16 cellular contexts compared by ENCODE assay signal in the genomic region with DNA sequence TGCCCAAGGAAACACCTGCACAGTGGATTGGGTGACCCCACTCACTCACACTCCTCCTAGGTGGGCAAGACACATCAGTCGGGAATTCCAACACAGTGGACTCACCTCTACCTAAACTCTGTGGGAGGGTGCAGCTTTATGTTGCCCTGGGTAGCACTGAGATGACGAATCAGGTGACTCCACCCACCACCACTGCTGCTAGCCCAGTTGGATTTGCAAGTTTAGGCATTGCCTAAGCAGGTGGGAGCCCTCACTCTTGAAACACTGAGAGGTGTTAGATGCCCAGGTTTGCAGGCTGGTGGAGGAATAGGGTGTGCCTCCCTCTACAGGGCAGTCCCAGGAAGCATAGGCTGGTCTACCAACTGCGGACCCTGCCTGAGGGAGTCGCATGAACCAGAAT.
"Had no signal": no experiment of that assay in that cellular context is flagged by ENCODE, and none has a peak within 500 bp of the region (broad histone marks: within the 10 kb centered on the region; RNA-seq: fewer than 3 reads in every experiment).

No MANE protein-coding gene starts in this region.

- H3K4me1 ChIP-seq: left lung, parathyroid adenoma, sigmoid colon, spleen, testis, upper lobe of left lung had no signal

- DNase-seq: activated CD4-positive, alpha-beta memory T cell treated with anti-CD3 and anti-CD28 coated beads, Interleukin-2, amount 10 ng/mL, durations not matched to agents 7 days and 5 days; activated CD4-positive, alpha-beta T cell treated with anti-CD3 and anti-CD28 coated beads for 4 hours; activated effector memory CD4-positive, alpha-beta T cell treated with Interleukin-2 at 50 U/mL for 16 hours; activated naive CD4-positive, alpha-beta T cell treated with anti-CD3 and anti-CD28 coated beads, Interleukin-2, amount 50 U/mL, for 16 hours; activated T-cell treated with anti-CD3 and anti-CD28 coated beads, Interleukin-2, amount 50 U/mL, for 24 hours; foreskin fibroblast; left lung; mucosa of descending colon; naive thymus-derived CD4-positive, alpha-beta T cell; sigmoid colon; spleen; stimulated activated naive CD8-positive, alpha-beta T cell treated with anti-CD3 and anti-CD28 coated beads, Interleukin-15, amount 100 ng/mL, for 72 hours; testis; upper lobe of left lung; WERI-Rb-1 had no signal

- H3K4me3 ChIP-seq: left lung, mucosa of descending colon, sigmoid colon, spleen, testis, upper lobe of left lung had no signal

- H3K9me3 ChIP-seq: testis had no signal

- ATAC-seq: left lung; mucosa of descending colon; naive thymus-derived CD4-positive, alpha-beta T cell; stimulated activated naive CD8-positive, alpha-beta T cell treated with anti-CD3 and anti-CD28 coated beads, Interleukin-15, amount 100 ng/mL, for 72 hours had no signal

- H3K27me3 ChIP-seq: left lung, sigmoid colon, spleen, testis, upper lobe of left lung had no signal

- H2AFZ ChIP-seq: parathyroid adenoma had no signal

- H3K27ac ChIP-seq: left lung, parathyroid adenoma, sigmoid colon, spleen, testis, upper lobe of left lung, WERI-Rb-1 had no signal

- H3K9ac ChIP-seq: parathyroid adenoma had no signal

- H3K79me2 ChIP-seq: parathyroid adenoma had no signal

- H3K36me3 ChIP-seq: left lung, sigmoid colon, spleen, upper lobe of left lung, WERI-Rb-1 had no signal
